In genomic region chr3:174955513-174956001, GRCh38 we compare ENCODE assay signal across 14 cellular contexts.
DNase-seq lines count a peak whose midpoint lies in the region; ATAC-seq, FAIRE-seq and TF ChIP-seq lines count a peak whose summit lies in the region.
"Had no signal": no experiment of that assay in that cellular context is flagged by ENCODE, and none has a peak within 500 bp of the region (broad histone marks: within the 10 kb centered on the region; RNA-seq: fewer than 3 reads in every experiment).

No MANE protein-coding gene starts in this region.

- no peaks in the 10 kb centered on the region for H3K27me3 ChIP-seq in endothelial cell of umbilical vein (ENCODE audit: control insufficient read depth in 2 of 2, insufficient read depth in 2 of 2, low read length in 2 of 2)
- no peaks in the 10 kb centered on the region for H3K27me3 ChIP-seq in right atrium auricular region
- no peaks in the 10 kb centered on the region for H3K27me3 ChIP-seq in CD4-positive, alpha-beta memory T cell (ENCODE audit: insufficient read depth, low read length)

- H3K27ac ChIP-seq in endothelial cell of umbilical vein (ENCODE audit: insufficient read depth, low read depth, low read length) (no peak overlapping the region), right atrium auricular region (no peak overlapping the region)
- H3K27ac ChIP-seq in CD4-positive, alpha-beta memory T cell (ENCODE audit: low read depth, low read length), result no peak overlapping the region

- peak; percentile 75 for DNase-seq in EH (ENCODE audit: low read depth)
- peak; percentile 74 for DNase-seq in NCI-H226
- DNase-seq in endothelial cell of umbilical vein (ENCODE audit: low read depth, low spot score), result peak; percentile 16
- DNase-seq in non-pigmented ciliary epithelial cell (ENCODE audit: low read depth), result peak; percentile 40
- no peak for DNase-seq in right atrium auricular region (ENCODE audit: low spot score)
- DNase-seq in NCI-H1694 (lab: John Stamatoyannopoulos, UW), result no peak
- no peak for DNase-seq in CD4-positive, alpha-beta memory T cell
- DNase-seq: activated CD4-positive, alpha-beta T cell treated with anti-CD3 and anti-CD28 coated beads for 48 hours; CD8-positive, alpha-beta T cell; NCI-H1048; NCI-H748 treated with DMSO at 0.1 percent for 48 hours; stimulated activated naive CD8-positive, alpha-beta T cell treated with anti-CD3 and anti-CD28 coated beads, Interleukin-15, Interleukin-2, amounts not matched to agents 100 U/mL and 50 U/mL, for 24 hours had no signal

- H3K36me3 ChIP-seq in endothelial cell of umbilical vein (ENCODE audit: control insufficient read depth in 2 of 2, extremely low read depth in 1 of 2, insufficient read depth in 2 of 2, low read length in 2 of 2) (no peaks in the 10 kb centered on the region), right atrium auricular region (no peaks in the 10 kb centered on the region)
- H3K36me3 ChIP-seq in CD4-positive, alpha-beta memory T cell (ENCODE audit: insufficient read depth, low read length), result no peaks in the 10 kb centered on the region

- FAIRE-seq in endothelial cell of umbilical vein (lab: Jason Lieb, UNC), result no peak
- FAIRE-seq: GM12878 had no signal

- H3K4me1 ChIP-seq in endothelial cell of umbilical vein (ENCODE audit: control insufficient read depth, extremely low read depth, insufficient read depth, low read length) (peaks cover 21% of the 10 kb centered on the region), right atrium auricular region (no peaks in the 10 kb centered on the region)
- H3K4me1 ChIP-seq in CD4-positive, alpha-beta memory T cell (ENCODE audit: insufficient read depth, low read length), result no peaks in the 10 kb centered on the region

- no peaks in the 10 kb centered on the region for H3K4me1 Mint-ChIP-seq in CD4-positive, alpha-beta memory T cell

- H3K9ac ChIP-seq in endothelial cell of umbilical vein (replicated peaks; ENCODE audit: extremely low read depth, insufficient read depth, low read length), result no peak overlapping the region

- no peak overlapping the region for H3K4me2 ChIP-seq in endothelial cell of umbilical vein (ENCODE audit: insufficient read depth, low read length)

- CTCF ChIA-PET in endothelial cell of umbilical vein (lab: Charles Lee), result no interaction called here
- CTCF ChIA-PET in CD4-positive, alpha-beta memory T cell (lab: Charles Lee; ENCODE audit: partially characterized antibody), result no interaction called here

- H3K4me3 Mint-ChIP-seq in CD4-positive, alpha-beta memory T cell, result no peak overlapping the region
- H3K4me3 Mint-ChIP-seq: CD8-positive, alpha-beta T cell had no signal

- POLR2A ChIA-PET in endothelial cell of umbilical vein (lab: Charles Lee), result no interaction called here
- POLR2A ChIA-PET in CD4-positive, alpha-beta memory T cell (lab: Charles Lee; ENCODE audit: partially characterized antibody), result no interaction called here

- ATAC-seq in HG03354 (IDR thresholded peaks at IDR 0.05; ENCODE audit: poor library complexity, severe bottlenecking, unreplicated experiment), result no peak
- ATAC-seq: CD8-positive, alpha-beta T cell; GM12878; stimulated activated naive CD8-positive, alpha-beta T cell treated with anti-CD3 and anti-CD28 coated beads, Interleukin-15, Interleukin-2, amounts not matched to agents 100 U/mL and 50 U/mL, for 24 hours had no signal

- intact Hi-C loops in endothelial cell of umbilical vein (cut with micrococcal nuclease), result no loop called here
- intact Hi-C loops in CD4-positive, alpha-beta memory T cell (cut with micrococcal nuclease), result no loop called here

- peaks cover 0 to 4% (median 0%) of the 10 kb centered on the region in 8 donors for H3K9me3 Mint-ChIP-seq in CD4-positive, alpha-beta memory T cell
- H3K9me3 Mint-ChIP-seq: CD8-positive, alpha-beta T cell had no signal

- TF ChIP-seq CTCF in endothelial cell of umbilical vein (IDR thresholded peaks at IDR 0.05; ENCODE audit: extremely low read depth in 1 of 2, insufficient read depth in 1 of 2, low read depth in 1 of 2, low read length in 2 of 2) (no peak), right atrium auricular region (IDR thresholded peaks at IDR 0.05) (no peak)

- BruUV-seq in endothelial cell of umbilical vein (replicated peaks; lab: Mats Ljungman, UMichigan), result no TSS peak

- no peaks in the 10 kb centered on the region for H3K9me1 ChIP-seq in endothelial cell of umbilical vein (replicated peaks; ENCODE audit: control insufficient read depth, extremely low read depth, insufficient read depth, low read length)

- H3K27ac Mint-ChIP-seq in CD4-positive, alpha-beta memory T cell, result no peak overlapping the region
- H3K27ac Mint-ChIP-seq: CD8-positive, alpha-beta T cell had no signal

- no peak overlapping the region for H2AFZ ChIP-seq in endothelial cell of umbilical vein (ENCODE audit: low read depth, low read length)

- no peaks in the 10 kb centered on the region for H3K27me3 Mint-ChIP-seq in CD4-positive, alpha-beta memory T cell

- H3K4me3 ChIP-seq in endothelial cell of umbilical vein (replicated peaks in 1 of 3; ENCODE audit: insufficient read depth in 1 of 3, low read depth in 1 of 3, low read length in 3 of 3) (no peak overlapping the region), right atrium auricular region (no peak overlapping the region)
- no peak overlapping the region for H3K4me3 ChIP-seq in CD4-positive, alpha-beta memory T cell (ENCODE audit: low read length in 2 of 2)
- H3K4me3 ChIP-seq: GM12878 had no signal

- H3K9me3 ChIP-seq in endothelial cell of umbilical vein (replicated peaks; ENCODE audit: control insufficient read depth, insufficient read depth, low read length) (no peaks in the 10 kb centered on the region), right atrium auricular region (no peaks in the 10 kb centered on the region)
- H3K9me3 ChIP-seq in CD4-positive, alpha-beta memory T cell (ENCODE audit: control insufficient read depth in 1 of 2, low read length in 2 of 2), result no peaks in the 10 kb centered on the region

- dilution Hi-C loops in endothelial cell of umbilical vein (cut with MboI; ENCODE audit: extremely low pct_ligation_motif_present, low sequenced_read_pairs), result no loop called here

- no peaks in the 10 kb centered on the region for H4K20me1 ChIP-seq in endothelial cell of umbilical vein (replicated peaks; ENCODE audit: control insufficient read depth, extremely low read depth, insufficient read depth, low read length)

- H3K79me2 ChIP-seq in endothelial cell of umbilical vein (ENCODE audit: control insufficient read depth, insufficient read depth, low read length), result no peaks in the 10 kb centered on the region

- no peaks in the 10 kb centered on the region for H3K36me3 Mint-ChIP-seq in CD4-positive, alpha-beta memory T cell
- H3K36me3 Mint-ChIP-seq: CD8-positive, alpha-beta T cell had no signal

- no peak for TF ChIP-seq POLR2A in endothelial cell of umbilical vein (IDR thresholded peaks at IDR 0.05; ENCODE audit: low read depth, low read length)

TF ChIP-seq in endothelial cell of umbilical vein, 7 proteins besides CTCF, POLR2A, EP300 and RAD21:
- peak; percentile 46 for TF ChIP-seq JUN (IDR thresholded peaks at IDR 0.05; ENCODE audit: borderline replicate concordance, insufficient read depth, insufficient read length, low read depth)
- TF ChIP-seq MYC (IDR thresholded peaks at IDR 0.05; ENCODE audit: low read depth, low read length), result no peak
- peak; percentile 70 for TF ChIP-seq FOS (IDR thresholded peaks at IDR 0.05; ENCODE audit: borderline replicate concordance, insufficient read depth, low read length)

Comparison
In these comparisons a context has a peak if more than half of its experiments do, and no peak if none do; other contexts are left out.
1. DNase-seq: peak in EH (single experiment), NCI-H226 (single experiment), endothelial cell of umbilical vein (single experiment) and non-pigmented ciliary epithelial cell (single experiment); none in right atrium auricular region (single experiment), NCI-H1694 (single experiment) and CD4-positive, alpha-beta memory T cell (0 of 5).